In genomic region chr1:179026813-179027664, GRCh38 we compare ENCODE assay signal across 9 cellular contexts. TPM values are rescaled to one million over a fixed set of nuclear protein-coding genes. Genes with fewer than 3 reads are reported as not detected.
DNase-seq lines count a peak whose midpoint lies in the region; ATAC-seq, FAIRE-seq and TF ChIP-seq lines count a peak whose summit lies in the region.
"Had no signal": no experiment of that assay in that cellular context is flagged by ENCODE, and none has a peak within 500 bp of the region (broad histone marks: within the 10 kb centered on the region; RNA-seq: fewer than 3 reads in every experiment).

No MANE protein-coding gene starts in this region.

- TF ChIP-seq CTCF in HepG2 (CRISPR knock-in tag; IDR thresholded peaks at IDR 0.05): no peak

- peak overlapping the region; percentile 91 for H3K4me3 Mint-ChIP-seq in activated T-cell treated with anti-CD3 and anti-CD28 coated beads, Interleukin-2, amount 50 U/mL, for 24 hours

- H3K4me1 ChIP-seq in adipocyte (ENCODE audit: control insufficient read depth, insufficient read depth, low read length): peaks cover 51% of the 10 kb centered on the region
- H3K4me1 ChIP-seq in HepG2 (ENCODE audit: insufficient read depth, low read length): peaks cover 66% of the 10 kb centered on the region
- H3K4me1 ChIP-seq in thymus (ENCODE audit: control insufficient read depth, insufficient read depth, low read length): peaks cover 8% of the 10 kb centered on the region

- TF ChIP-seq RAD21 in HepG2 (CRISPR knock-in tag; IDR thresholded peaks at IDR 0.05): no peak

- intact Hi-C loops in HepG2 (cut with micrococcal nuclease; ENCODE audit: unreplicated experiment): loop anchor here (1.0 kb wide), 1 partner anchor 19 kb away; no protein-coding TSS in a partner anchor

- ATAC-seq in HepG2 (no peak), HG03159 (IDR thresholded peaks at IDR 0.05; ENCODE audit: unreplicated experiment) (no peak)

- H3K36me3 Mint-ChIP-seq in activated T-cell treated with anti-CD3 and anti-CD28 coated beads, Interleukin-2, amount 50 U/mL, for 24 hours (ENCODE audit: low read depth): peaks cover 4% of the 10 kb centered on the region

- 5% methylated on average over 11 of the region's 11 CpGs for WGBS in HepG2 (ENCODE audit: low lambda C conversion rate)
- WGBS in thymus: 40% methylated on average over 11 of the region's 11 CpGs

- peak; percentile 66 for FAIRE-seq in HepG2 (lab: Jason Lieb, UNC)
- FAIRE-seq: G401.6 had no signal

- in situ Hi-C loops in HepG2 (cut with HindIII; ENCODE audit: extremely low pct_ligation_motif_present, low pct_unique_long_range_greater_than_20kb): no loop called here

- peak overlapping the region; percentile 97 for H3K27ac ChIP-seq in HepG2 (ENCODE audit: extremely low read length, insufficient read depth, low read length)
- H3K27ac ChIP-seq in thymus (ENCODE audit: low read depth): no peak overlapping the region

- no peak overlapping the region for H2AFZ ChIP-seq in HepG2 (ENCODE audit: low read length)

- TSS peak; percentile 70 for BruUV-seq in HepG2 (replicated peaks; lab: Mats Ljungman, UMichigan)

- peaks cover 53% of the 10 kb centered on the region for H3K4me1 Mint-ChIP-seq in activated T-cell treated with anti-CD3 and anti-CD28 coated beads, Interleukin-2, amount 50 U/mL, for 24 hours (ENCODE audit: low read depth)

- H3K9ac ChIP-seq in adipocyte (ENCODE audit: low read length) (peak overlapping the region; percentile 92), HepG2 (ENCODE audit: insufficient read depth, low read depth, low read length) (peak overlapping the region; percentile 97)

- H3K4me2 ChIP-seq in HepG2 (ENCODE audit: low read depth, low read length): peak overlapping the region; percentile 84

- H3K4me3 ChIP-seq in adipocyte (ENCODE audit: low read length): peak overlapping the region; percentile 93
- peak overlapping the region; percentile 77 to 86 (median 86) for H3K4me3 ChIP-seq in HepG2 (replicated peaks in 1 of 3; ENCODE audit: insufficient read depth in 1 of 3, low read depth in 2 of 3, low read length in 3 of 3)
- H3K4me3 ChIP-seq in thymus (ENCODE audit: low read length): peak overlapping the region; percentile 90

- H3K9me3 ChIP-seq in adipocyte (ENCODE audit: control insufficient read depth, low read length) (no peaks in the 10 kb centered on the region), HepG2 (ENCODE audit: low read length) (no peaks in the 10 kb centered on the region), thymus (ENCODE audit: control insufficient read depth) (no peaks in the 10 kb centered on the region)

- H3K36me3 ChIP-seq in adipocyte (ENCODE audit: control insufficient read depth, insufficient read depth, low read length, severe bottlenecking) (no peaks in the 10 kb centered on the region), HepG2 (replicated peaks in 1 of 2; ENCODE audit: control insufficient read depth in 1 of 2, insufficient read depth in 2 of 2, low read length in 2 of 2) (no peaks in the 10 kb centered on the region), thymus (ENCODE audit: control insufficient read depth, insufficient read depth) (no peaks in the 10 kb centered on the region)

- no peaks in the 10 kb centered on the region for H3K9me3 Mint-ChIP-seq in activated T-cell treated with anti-CD3 and anti-CD28 coated beads, Interleukin-2, amount 50 U/mL, for 24 hours

- TF ChIP-seq EP300 in HepG2 (IDR thresholded peaks at IDR 0.05; ENCODE audit: low read depth in 2 of 2, low read length in 2 of 2) (no peak), HepG2 (CRISPR knock-in tag; IDR thresholded peaks at IDR 0.05; ENCODE audit: borderline replicate concordance) (no peak)

- TF ChIP-seq POLR2A in HepG2 (IDR thresholded peaks at IDR 0.05; ENCODE audit: insufficient read depth in 1 of 2, low read depth in 2 of 2, low read length in 2 of 2): no peak

- H3K79me2 ChIP-seq in HepG2 (ENCODE audit: insufficient read depth, low read length): peaks cover 56% of the 10 kb centered on the region

- CTCF ChIA-PET in HepG2 (lab: Yijun Ruan, JAX; ENCODE audit: low intra/inter-chr PET ratio, low total read pairs): no interaction called here

- no peaks in the 10 kb centered on the region for H3K27me3 Mint-ChIP-seq in activated T-cell treated with anti-CD3 and anti-CD28 coated beads, Interleukin-2, amount 50 U/mL, for 24 hours

- H3K27ac Mint-ChIP-seq in activated T-cell treated with anti-CD3 and anti-CD28 coated beads, Interleukin-2, amount 50 U/mL, for 24 hours: peak overlapping the region; percentile 94

- no peak for DNase-seq in activated T-cell treated with anti-CD3 and anti-CD28 coated beads, Interleukin-2, amount 50 U/mL, for 24 hours
- DNase-seq in activated T-cell treated with anti-CD3 and anti-CD28 coated beads for 4 hours (no peak), adipocyte (ENCODE audit: low read depth) (no peak), HepG2 (ENCODE audit: low spot score) (peak; percentile 65), GM19240 (ENCODE audit: insufficient read length, low spot score) (no peak), occipital lobe (lab: John Stamatoyannopoulos, UW) (no peak)

- POLR2A ChIA-PET in HepG2 (lab: Yijun Ruan, JAX): interaction anchor here (0.5 to 1.5 kb wide), 2 partner anchors 16 to 1386 kb away, joined by 3 read pairs; no protein-coding TSS in a partner anchor

- H4K20me1 ChIP-seq in HepG2 (ENCODE audit: insufficient read depth, low read length): no peaks in the 10 kb centered on the region

- H3K27me3 ChIP-seq in adipocyte (replicated peaks; ENCODE audit: control insufficient read depth, insufficient read depth, low read length) (no peaks in the 10 kb centered on the region), HepG2 (ENCODE audit: control insufficient read depth in 1 of 2, insufficient read depth in 2 of 2, low read length in 2 of 2) (no peaks in the 10 kb centered on the region), thymus (ENCODE audit: control insufficient read depth, insufficient read depth) (no peaks in the 10 kb centered on the region)

TF ChIP-seq in HepG2, 621 proteins besides CTCF, POLR2A, EP300 and RAD21 (continues in another document):
- TF ChIP-seq ZNF326 (CRISPR knock-in tag; IDR thresholded peaks at IDR 0.05; ENCODE audit: borderline replicate concordance): no peak
- no peak for TF ChIP-seq ZNF431 (CRISPR knock-in tag; IDR thresholded peaks at IDR 0.05; ENCODE audit: borderline replicate concordance, low read depth)
- no peak for TF ChIP-seq ZNF788 (CRISPR knock-in tag; IDR thresholded peaks at IDR 0.05; ENCODE audit: borderline replicate concordance)
- TF ChIP-seq ARNTL (CRISPR knock-in tag; IDR thresholded peaks at IDR 0.05): no peak
- TF ChIP-seq AGO2 (optimal IDR thresholded peaks at IDR 0.05; ENCODE audit: low read depth, low read length): no peak
- no peak for TF ChIP-seq TOPORS (CRISPR knock-in tag; IDR thresholded peaks at IDR 0.05)

RNA-seq across cellular contexts. Expression of gene FAM20B, which starts 1.3 kb away (rescaled TPM):
- total RNA-seq in HepG2 (2016; rRNA removed; fragmentation: Illumina TruSeq; extraction: Trizol) (26.9 and 34.3 TPM in 2 replicates), occipital lobe (50.8 TPM)
- 17.9 and 21.4 TPM in 2 replicates for total RNA-seq in HepG2 (2016; cell fraction: cytosol; rRNA removed; fragmentation: Illumina TruSeq; extraction: Trizol; ENCODE audit: low read depth)
- 29.6 and 30.0 TPM in 2 replicates for total RNA-seq in HepG2 (2016; cell fraction: insoluble cytoplasmic fraction; rRNA removed; fragmentation: Illumina TruSeq; extraction: Trizol)
- 27.6 and 35.5 TPM in 2 replicates for total RNA-seq in HepG2 (2016; cell fraction: membrane; rRNA removed; fragmentation: Illumina TruSeq; extraction: Trizol)
- 19.6 and 20.8 TPM in 2 replicates for total RNA-seq in HepG2 (2016; cell fraction: nucleus; rRNA removed; fragmentation: Illumina TruSeq; extraction: Trizol)
- polyA plus RNA-seq in HepG2 (2011; rRNA removed) (13.4 and 13.8 TPM in 2 replicates), thymus (11.8 TPM)
- 10.4 and 13.6 TPM in 2 replicates for polyA plus RNA-seq in HepG2 (2011; cell fraction: cytosol; rRNA removed)
- polyA plus RNA-seq in HepG2 (2011; cell fraction: nucleus; rRNA removed): 4.9 and 6.1 TPM in 2 replicates
- polyA plus RNA-seq in HepG2 (2012): 15.3 and 18.2 TPM in 2 replicates
- 4.5 and 5.0 TPM in 2 replicates for polyA plus RNA-seq in HepG2 (2016; cell fraction: cytosol; fragmentation: Illumina TruSeq; extraction: Trizol; ENCODE audit: low read depth)
- 22.3 and 22.7 TPM in 2 replicates for polyA plus RNA-seq in HepG2 (2016; cell fraction: insoluble cytoplasmic fraction; fragmentation: Illumina TruSeq; extraction: Trizol; ENCODE audit: low read depth)
- polyA plus RNA-seq in HepG2 (2016; cell fraction: membrane; fragmentation: Illumina TruSeq; extraction: Trizol; ENCODE audit: low read depth): 15.3 and 16.4 TPM in 2 replicates
- 19.1 and 20.1 TPM in 2 replicates for polyA plus RNA-seq in HepG2 (2016; cell fraction: nucleus; fragmentation: Illumina TruSeq; extraction: Trizol; ENCODE audit: insufficient read depth, low read depth)
- 35.0 and 64.9 TPM in 2 replicates for polyA minus RNA-seq in HepG2 (2011; rRNA and poly(A)+ RNA removed; ENCODE audit: low replicate concordance)
- 19.3 and 22.5 TPM in 2 replicates for polyA minus RNA-seq in HepG2 (2011; cell fraction: cytosol; rRNA and poly(A)+ RNA removed)
- polyA minus RNA-seq in HepG2 (2011; cell fraction: nucleus; rRNA and poly(A)+ RNA removed): 13.1 and 15.4 TPM in 2 replicates

RNA-seq across cellular contexts. Expression of gene TOR3A, which starts 54.8 kb away (rescaled TPM):
- 21.2 and 28.4 TPM in 2 replicates for total RNA-seq in HepG2 (2016; rRNA removed; fragmentation: Illumina TruSeq; extraction: Trizol)
- 7.9 and 11.8 TPM in 2 replicates for total RNA-seq in HepG2 (2016; cell fraction: cytosol; rRNA removed; fragmentation: Illumina TruSeq; extraction: Trizol; ENCODE audit: low read depth)
- total RNA-seq in HepG2 (2016; cell fraction: insoluble cytoplasmic fraction; rRNA removed; fragmentation: Illumina TruSeq; extraction: Trizol): 19.8 and 28.6 TPM in 2 replicates
- 19.8 and 22.1 TPM in 2 replicates for total RNA-seq in HepG2 (2016; cell fraction: membrane; rRNA removed; fragmentation: Illumina TruSeq; extraction: Trizol)
- 31.0 and 31.1 TPM in 2 replicates for total RNA-seq in HepG2 (2016; cell fraction: nucleus; rRNA removed; fragmentation: Illumina TruSeq; extraction: Trizol)
- polyA plus RNA-seq in HepG2 (2011; rRNA removed): 14.7 and 19.0 TPM in 2 replicates
- polyA plus RNA-seq in HepG2 (2011; cell fraction: cytosol; rRNA removed): 13.8 and 15.5 TPM in 2 replicates
- polyA plus RNA-seq in HepG2 (2011; cell fraction: nucleus; rRNA removed): 14.5 and 18.5 TPM in 2 replicates
- polyA plus RNA-seq in HepG2 (2012): 19.9 and 27.3 TPM in 2 replicates
- 9.2 and 13.1 TPM in 2 replicates for polyA plus RNA-seq in HepG2 (2016; cell fraction: cytosol; fragmentation: Illumina TruSeq; extraction: Trizol; ENCODE audit: low read depth)
- polyA plus RNA-seq in HepG2 (2016; cell fraction: insoluble cytoplasmic fraction; fragmentation: Illumina TruSeq; extraction: Trizol; ENCODE audit: low read depth): 22.9 and 23.5 TPM in 2 replicates
- 16.3 and 19.2 TPM in 2 replicates for polyA plus RNA-seq in HepG2 (2016; cell fraction: membrane; fragmentation: Illumina TruSeq; extraction: Trizol; ENCODE audit: low read depth)
- polyA plus RNA-seq in HepG2 (2016; cell fraction: nucleus; fragmentation: Illumina TruSeq; extraction: Trizol; ENCODE audit: insufficient read depth, low read depth): 57.8 and 63.2 TPM in 2 replicates
- 37.3 and 96.0 TPM in 2 replicates for polyA minus RNA-seq in HepG2 (2011; rRNA and poly(A)+ RNA removed; ENCODE audit: low replicate concordance)
- polyA minus RNA-seq in HepG2 (2011; cell fraction: cytosol; rRNA and poly(A)+ RNA removed): 9.6 and 11.3 TPM in 2 replicates
- polyA minus RNA-seq in HepG2 (2011; cell fraction: nucleus; rRNA and poly(A)+ RNA removed): 7.3 and 11.7 TPM in 2 replicates
- polyA plus RNA-seq in thymus: 28.0 TPM
- total RNA-seq in occipital lobe: 15.9 TPM
